ENCODE assay signal across 1 cellular context in the genomic region with DNA sequence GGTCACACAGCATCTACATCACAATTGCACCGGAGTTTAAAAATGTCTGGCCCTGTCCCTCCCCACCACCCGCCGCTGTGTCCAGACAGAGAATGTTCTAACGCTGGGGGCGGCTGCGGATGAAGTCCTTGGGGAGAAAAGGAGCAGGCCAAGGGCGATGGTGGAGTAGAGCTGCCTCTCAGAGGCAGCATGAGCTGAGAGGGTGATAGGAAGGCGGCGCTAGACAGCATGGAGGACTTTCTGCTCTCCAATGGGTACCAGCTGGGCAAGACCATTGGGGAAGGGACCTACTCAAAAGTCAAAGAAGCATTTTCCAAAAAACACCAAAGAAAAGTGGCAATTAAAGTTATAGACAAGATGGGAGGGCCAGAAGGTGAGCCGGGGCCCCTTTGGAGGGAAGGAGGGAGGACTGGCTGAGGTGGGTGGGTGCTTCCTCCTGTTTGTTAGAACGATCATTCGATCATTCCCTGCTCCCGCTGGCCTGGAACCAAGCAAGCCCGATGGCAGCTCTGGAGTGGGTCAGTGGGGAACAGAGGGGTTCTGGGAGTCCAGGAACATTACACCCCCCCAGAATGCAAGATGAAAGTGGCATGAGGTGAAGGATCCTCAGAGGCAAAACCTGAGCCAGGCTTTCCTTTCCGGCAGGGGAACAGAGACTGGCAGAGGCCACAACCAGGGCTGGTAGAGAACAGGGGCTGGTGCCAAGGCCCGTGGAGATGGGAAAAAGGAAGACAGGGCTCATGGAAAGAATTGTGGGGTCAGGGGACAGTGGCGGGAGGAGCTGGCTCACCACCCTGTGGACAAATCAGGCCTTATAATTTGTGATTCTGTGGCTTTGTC.
TF ChIP-seq lines count a peak whose summit lies in the region.

A gene with protein sequence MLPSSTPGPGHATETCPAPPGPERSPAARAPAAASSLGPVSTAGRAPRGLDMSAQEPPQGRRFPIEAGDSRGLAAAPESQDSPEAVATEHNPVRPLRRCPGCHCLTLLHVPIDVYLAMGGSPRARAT (minus strand): TSS at position 12 of the 840 bp plus-strand sequence. CDS start 394 bp downstream, outside the sequence.
A gene with protein sequence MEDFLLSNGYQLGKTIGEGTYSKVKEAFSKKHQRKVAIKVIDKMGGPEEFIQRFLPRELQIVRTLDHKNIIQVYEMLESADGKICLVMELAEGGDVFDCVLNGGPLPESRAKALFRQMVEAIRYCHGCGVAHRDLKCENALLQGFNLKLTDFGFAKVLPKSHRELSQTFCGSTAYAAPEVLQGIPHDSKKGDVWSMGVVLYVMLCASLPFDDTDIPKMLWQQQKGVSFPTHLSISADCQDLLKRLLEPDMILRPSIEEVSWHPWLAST (plus strand): TSS at position 66 of the 840 bp plus-strand sequence. CDS start 163 bp downstream, at position 229.

TF ChIP-seq in WTC11, 78 proteins besides CTCF, POLR2A, EP300 and RAD21 (continued from another document):
- TF ChIP-seq ZNF425 (CRISPR knock-in tag; conservative IDR thresholded peaks at IDR 0.05): no peak
- TF ChIP-seq ZSCAN18 (CRISPR knock-in tag; IDR thresholded peaks at IDR 0.05): no peak
- no peak for TF ChIP-seq ZNF423 (CRISPR knock-in tag; IDR thresholded peaks at IDR 0.05)
- TF ChIP-seq OVOL2 (CRISPR knock-in tag; IDR thresholded peaks at IDR 0.05; ENCODE audit: borderline replicate concordance): no peak
- TF ChIP-seq GRHL2 (CRISPR knock-in tag; IDR thresholded peaks at IDR 0.05; ENCODE audit: insufficient replicate concordance, severe bottlenecking): no peak
- TF ChIP-seq FOXK1 (CRISPR knock-in tag; IDR thresholded peaks at IDR 0.05): no peak
- no peak for TF ChIP-seq ZNF232 (CRISPR knock-in tag; IDR thresholded peaks at IDR 0.05)
- no peak for TF ChIP-seq TCF7 (CRISPR knock-in tag; IDR thresholded peaks at IDR 0.05; ENCODE audit: low read depth)
- TF ChIP-seq ESRRA (CRISPR knock-in tag; IDR thresholded peaks at IDR 0.05; ENCODE audit: borderline replicate concordance): no peak
- no peak for TF ChIP-seq IRF2 (CRISPR knock-in tag; IDR thresholded peaks at IDR 0.05; ENCODE audit: borderline replicate concordance, low read depth)
- no peak for TF ChIP-seq JUN (CRISPR knock-in tag; IDR thresholded peaks at IDR 0.05)
- TF ChIP-seq AR (CRISPR knock-in tag; IDR thresholded peaks at IDR 0.05): no peak
- TF ChIP-seq STAT6 (CRISPR knock-in tag; conservative IDR thresholded peaks at IDR 0.05; ENCODE audit: low read depth): no peak
- TF ChIP-seq GABPB1 (CRISPR knock-in tag; IDR thresholded peaks at IDR 0.05): no peak
TF ChIP-seq in WTC11: peak in this region for 0.
